In genomic region chr2:110056009-110056408, GRCh38 we compare ENCODE assay signal across 3 cellular contexts. TPM values are rescaled to one million over a fixed set of nuclear protein-coding genes. Genes with fewer than 3 reads are reported as not detected.
"Had no signal": no experiment of that assay in that cellular context is flagged by ENCODE, and none has a peak within 500 bp of the region (broad histone marks: within the 10 kb centered on the region; RNA-seq: fewer than 3 reads in every experiment).

No MANE protein-coding gene starts in this region.

RNA-seq across cellular contexts. Expression of gene MALL, which starts 59.6 kb away (rescaled TPM):
- total RNA-seq: OCI-LY7, SJSA1, SK-MEL-5 had no signal
